Comparison of ENCODE assay signal across 12 cellular contexts in the genomic region with DNA sequence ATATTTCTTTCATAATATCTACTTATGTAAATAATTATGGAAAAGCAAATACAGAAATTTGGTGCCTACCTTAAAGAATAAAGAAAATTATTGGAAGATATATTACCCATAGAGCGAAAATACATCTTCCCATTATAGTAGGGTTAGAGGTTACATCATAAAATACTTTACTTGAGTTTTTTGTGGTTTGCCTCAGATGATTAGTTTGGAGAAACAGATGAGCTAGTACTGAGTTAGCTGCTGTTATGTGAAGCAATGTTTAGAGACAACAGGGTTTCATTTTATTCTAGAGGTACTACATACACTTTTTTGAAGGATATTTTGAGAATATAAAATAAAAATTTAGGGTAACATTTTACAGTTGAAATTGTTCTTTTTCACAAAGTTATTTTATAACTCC. TPM values are rescaled to one million over a fixed set of nuclear protein-coding genes. Genes with fewer than 3 reads are reported as not detected.
DNase-seq lines count a peak whose midpoint lies in the region; ATAC-seq and TF ChIP-seq lines count a peak whose summit lies in the region.
"Had no signal": no experiment of that assay in that cellular context is flagged by ENCODE, and none has a peak within 500 bp of the region (broad histone marks: within the 10 kb centered on the region; RNA-seq: fewer than 3 reads in every experiment).

No MANE protein-coding gene starts in this region.

- no peaks in the 10 kb centered on the region for H3K9me3 Mint-ChIP-seq in activated T-helper 1 cell treated with anti-CD3 and anti-CD28 coated beads, Interleukin-12 subunit alpha, Interleukin-12 subunit beta, Interleukin-2, Interleukin-4 antibody, amounts not matched to agents 30 ng/mL and 10 ng/mL and 1 ng/mL, durations not matched to agents 14 hours and 24 hours and 36 hours
- H3K9me3 Mint-ChIP-seq: activated T-cell treated with anti-CD3 and anti-CD28 coated beads, Interleukin-2, amount 50 U/mL, for 4 hours had no signal

- intact Hi-C loops in left ventricle myocardium inferior (cut with micrococcal nuclease), result no loop called here
- intact Hi-C loops in right cardiac atrium (cut with DNase I), result loop anchor here in 2 of 4 donors (5.0 kb wide), 1 partner anchor 34 kb away; no protein-coding TSS in a partner anchor
- intact Hi-C loops in Panc1 (cut with micrococcal nuclease; ENCODE audit: unreplicated experiment), result loop anchor here (5.0 kb wide), 1 partner anchor 34 kb away; no protein-coding TSS in a partner anchor
- intact Hi-C loops in uterus (cut with DNase I; ENCODE audit: low total_unique reads), result no loop called here
- intact Hi-C loops in activated T-helper 1 cell treated with anti-CD3 and anti-CD28 coated beads, Interleukin-12 subunit alpha, Interleukin-12 subunit beta, Interleukin-2, Interleukin-4 antibody, amounts not matched to agents 30 ng/mL and 10 ng/mL and 1 ng/mL, durations not matched to agents 14 hours and 24 hours and 36 hours (cut with micrococcal nuclease), result loop anchor here (5.0 kb wide), 3 partner anchors 171 to 791 kb away; a partner anchor contains a TSS

- H3K9me3 ChIP-seq in left ventricle myocardium inferior (replicated peaks) (no peaks in the 10 kb centered on the region), right cardiac atrium (ENCODE audit: control insufficient read depth, low read length) (no peaks in the 10 kb centered on the region), Panc1 (ENCODE audit: control insufficient read depth, insufficient read depth, low read depth, low read length) (no peaks in the 10 kb centered on the region), uterus (no peaks in the 10 kb centered on the region)
- H3K9me3 ChIP-seq: BLaER1 treated with 17β-estradiol and CSF1 and Interleukin-3, amounts not matched to agents 10 nM and 100 nM had no signal

- H3K4me3 ChIP-seq in left ventricle myocardium inferior (no peak overlapping the region), right cardiac atrium (ENCODE audit: low read length) (no peak overlapping the region), Panc1 (ENCODE audit: low read depth in 2 of 2, low read length in 2 of 2) (no peak overlapping the region), uterus (no peak overlapping the region)
- H3K4me3 ChIP-seq: BLaER1 treated with 17β-estradiol and CSF1 and Interleukin-3, amounts not matched to agents 10 nM and 100 nM; cardiac muscle cell had no signal

- peaks cover 36% of the 10 kb centered on the region for H3K27me3 Mint-ChIP-seq in activated T-helper 1 cell treated with anti-CD3 and anti-CD28 coated beads, Interleukin-12 subunit alpha, Interleukin-12 subunit beta, Interleukin-2, Interleukin-4 antibody, amounts not matched to agents 30 ng/mL and 10 ng/mL and 1 ng/mL, durations not matched to agents 14 hours and 24 hours and 36 hours (ENCODE audit: insufficient read depth)

- no peak overlapping the region for H3K27ac Mint-ChIP-seq in activated T-helper 1 cell treated with anti-CD3 and anti-CD28 coated beads, Interleukin-12 subunit alpha, Interleukin-12 subunit beta, Interleukin-2, Interleukin-4 antibody, amounts not matched to agents 30 ng/mL and 10 ng/mL and 1 ng/mL, durations not matched to agents 14 hours and 24 hours and 36 hours

- in situ Hi-C loops in Panc1 (cut with HindIII; ENCODE audit: low pct_unique_long_range_greater_than_20kb, low sequenced_read_pairs), result no loop called here

- no peak for TF ChIP-seq POLR2A in uterus (IDR thresholded peaks at IDR 0.05)

- H3K4me1 Mint-ChIP-seq in activated T-helper 1 cell treated with anti-CD3 and anti-CD28 coated beads, Interleukin-12 subunit alpha, Interleukin-12 subunit beta, Interleukin-2, Interleukin-4 antibody, amounts not matched to agents 30 ng/mL and 10 ng/mL and 1 ng/mL, durations not matched to agents 14 hours and 24 hours and 36 hours (ENCODE audit: low read depth), result peaks cover 38% of the 10 kb centered on the region

- no peak for DNase-seq in left ventricle myocardium inferior
- no peak for DNase-seq in right cardiac atrium
- DNase-seq in Panc1 (ENCODE audit: low read depth, low spot score), result no peak
- peak; percentile 82 for DNase-seq in fibroblast of peridontal ligament (ENCODE audit: extremely low read depth)
- DNase-seq in uterus, result no peak
- no peak for DNase-seq in activated T-helper 1 cell treated with anti-CD3 and anti-CD28 coated beads, Interleukin-12 subunit alpha, Interleukin-12 subunit beta, Interleukin-2, Interleukin-4 antibody, amounts not matched to agents 30 ng/mL and 10 ng/mL and 1 ng/mL, durations not matched to agents 14 hours and 24 hours and 36 hours (ENCODE audit: low spot score)
- DNase-seq in stimulated activated CD4-positive, alpha-beta T cell treated with anti-CD3 and anti-CD28 coated beads, Interleukin-2, amount 100 ng/mL, for 24 hours, result no peak
- DNase-seq: activated T-cell treated with anti-CD3 and anti-CD28 coated beads, Interleukin-2, amount 50 U/mL, for 4 hours; NCI-H1105 had no signal

- POLR2A ChIA-PET in Panc1 (lab: Charles Lee), result no interaction called here

- no peak overlapping the region for H3K4me3 Mint-ChIP-seq in activated T-helper 1 cell treated with anti-CD3 and anti-CD28 coated beads, Interleukin-12 subunit alpha, Interleukin-12 subunit beta, Interleukin-2, Interleukin-4 antibody, amounts not matched to agents 30 ng/mL and 10 ng/mL and 1 ng/mL, durations not matched to agents 14 hours and 24 hours and 36 hours
- H3K4me3 Mint-ChIP-seq: activated T-cell treated with anti-CD3 and anti-CD28 coated beads, Interleukin-2, amount 50 U/mL, for 4 hours had no signal

- 88% methylated on average over 1 of the region's 1 CpG for WGBS in right cardiac atrium

- ATAC-seq in right cardiac atrium, result no peak
- ATAC-seq in Panc1, result no peak
- ATAC-seq in HG03442 (IDR thresholded peaks at IDR 0.05; ENCODE audit: unreplicated experiment), result no peak
- ATAC-seq: activated T-cell treated with anti-CD3 and anti-CD28 coated beads, Interleukin-2, amount 50 U/mL, for 4 hours had no signal

- TF ChIP-seq CTCF in left ventricle myocardium inferior (IDR thresholded peaks at IDR 0.05; ENCODE audit: borderline replicate concordance), result no peak
- no peak for TF ChIP-seq CTCF in Panc1 (IDR thresholded peaks at IDR 0.05)
- no peak for TF ChIP-seq CTCF in uterus (IDR thresholded peaks at IDR 0.05)

- H3K36me3 ChIP-seq in left ventricle myocardium inferior, result no peaks in the 10 kb centered on the region
- no peaks in the 10 kb centered on the region; the same call in 1 of the 2 replicates for H3K36me3 ChIP-seq in Panc1 (ENCODE audit: control insufficient read depth, insufficient read depth, low read length)
- no peaks in the 10 kb centered on the region for H3K36me3 ChIP-seq in uterus
- H3K36me3 ChIP-seq: cardiac muscle cell had no signal

- H3K4me1 ChIP-seq in left ventricle myocardium inferior (peaks cover 48% of the 10 kb centered on the region), right cardiac atrium (ENCODE audit: control insufficient read depth, insufficient read depth, low read length) (no peaks in the 10 kb centered on the region), Panc1 (ENCODE audit: control insufficient read depth, insufficient read depth, low read length) (peaks cover 35% of the 10 kb centered on the region), uterus (peaks cover 0 to 5% of the 10 kb centered on the region in 2 donors)

- CTCF ChIA-PET in Panc1 (lab: Charles Lee), result interaction anchor here (0.7 kb wide), 1 partner anchor 219 kb away, joined by 7 read pairs; no protein-coding TSS in a partner anchor

- H3K36me3 Mint-ChIP-seq in activated T-helper 1 cell treated with anti-CD3 and anti-CD28 coated beads, Interleukin-12 subunit alpha, Interleukin-12 subunit beta, Interleukin-2, Interleukin-4 antibody, amounts not matched to agents 30 ng/mL and 10 ng/mL and 1 ng/mL, durations not matched to agents 14 hours and 24 hours and 36 hours (ENCODE audit: low read depth), result peaks cover 5% of the 10 kb centered on the region

- peak overlapping the region; percentile 99 for H3K27ac ChIP-seq in left ventricle myocardium inferior (replicated peaks)
- H3K27ac ChIP-seq in right cardiac atrium (ENCODE audit: low read length), result no peak overlapping the region
- H3K27ac ChIP-seq in Panc1 (ENCODE audit: low read length), result peak overlapping the region; percentile 98; the same call in 1 of the 2 replicates
- peak overlapping the region; percentile 7 to 97 for H3K27ac ChIP-seq in uterus
- H3K27ac ChIP-seq: BLaER1 treated with 17β-estradiol and CSF1 and Interleukin-3, amounts not matched to agents 10 nM and 100 nM had no signal

- no TSS peak for BruUV-seq in Panc1 (replicated peaks; lab: Mats Ljungman, UMichigan)

- H3K27me3 ChIP-seq in left ventricle myocardium inferior (ENCODE audit: low read depth), result no peaks in the 10 kb centered on the region
- H3K27me3 ChIP-seq in right cardiac atrium (ENCODE audit: control insufficient read depth, insufficient read depth), result no peaks in the 10 kb centered on the region
- H3K27me3 ChIP-seq in Panc1 (ENCODE audit: control insufficient read depth, insufficient read depth, low read length), result no peaks in the 10 kb centered on the region
- H3K27me3 ChIP-seq in uterus, result no peaks in the 10 kb centered on the region
- H3K27me3 ChIP-seq: cardiac muscle cell had no signal

RNA-seq across cellular contexts. Expression of a gene that starts 2.9 kb away (rescaled TPM):
- total RNA-seq in left ventricle myocardium inferior, result 18.7 TPM
- total RNA-seq in right cardiac atrium, result 10 to 100 TPM; 26.6 to 36.1 (median 29.8) TPM
- 14.1 TPM for polyA plus RNA-seq in right cardiac atrium
- 33.4 TPM for total RNA-seq in Panc1 (2021; ENCODE audit: unreplicated experiment)
- polyA plus RNA-seq in Panc1 (2012; ENCODE audit: insufficient read length), result 28.9 TPM
- 10 to 100 TPM; 34.1 to 71.2 (median 59.8) TPM for total RNA-seq in uterus
- total RNA-seq in activated T-helper 1 cell treated with anti-CD3 and anti-CD28 coated beads, Interleukin-12 subunit alpha, Interleukin-12 subunit beta, Interleukin-2, Interleukin-4 antibody, amounts not matched to agents 30 ng/mL and 10 ng/mL and 1 ng/mL, durations not matched to agents 14 hours and 24 hours and 36 hours, result 40.9 and 43.1 TPM in 2 replicates

RNA-seq across cellular contexts. Expression of a gene that starts 5.7 kb away (rescaled TPM):
- total RNA-seq in left ventricle myocardium inferior, result 2.7 TPM
- total RNA-seq in right cardiac atrium, result 1 to 10 TPM; 2.1 to 6.3 (median 4.6) TPM
- 0.88 TPM for polyA plus RNA-seq in right cardiac atrium
- 9.3 TPM for total RNA-seq in Panc1 (2021; ENCODE audit: unreplicated experiment)
- 5.8 TPM for polyA plus RNA-seq in Panc1 (2012; ENCODE audit: insufficient read length)
- 1 to 10 TPM in 2 of 4 donors, under 1 TPM in 1, not detected in 1; 0.26 to 4.9 (median 1.6) TPM for total RNA-seq in uterus
- total RNA-seq in activated T-helper 1 cell treated with anti-CD3 and anti-CD28 coated beads, Interleukin-12 subunit alpha, Interleukin-12 subunit beta, Interleukin-2, Interleukin-4 antibody, amounts not matched to agents 30 ng/mL and 10 ng/mL and 1 ng/mL, durations not matched to agents 14 hours and 24 hours and 36 hours, result 0.05 and 0.15 TPM in 2 replicates
- total RNA-seq: activated T-cell treated with anti-CD3 and anti-CD28 coated beads, Interleukin-2, amount 50 U/mL, for 4 hours had no signal

Comparison
In these comparisons a context has a peak if more than half of its experiments do, and no peak if none do; other contexts are left out.
1. intact Hi-C loops: an anchor here in Panc1 (5.0 kb wide) and activated T-helper 1 cell treated with anti-CD3 and anti-CD28 coated beads, Interleukin-12 subunit alpha, Interleukin-12 subunit beta, Interleukin-2, Interleukin-4 antibody, amounts not matched to agents 30 ng/mL and 10 ng/mL and 1 ng/mL, durations not matched to agents 14 hours and 24 hours and 36 hours (5.0 kb wide); none called in left ventricle myocardium inferior and uterus.